Comparison of ENCODE assay signal across 19 cellular contexts in the genomic region with DNA sequence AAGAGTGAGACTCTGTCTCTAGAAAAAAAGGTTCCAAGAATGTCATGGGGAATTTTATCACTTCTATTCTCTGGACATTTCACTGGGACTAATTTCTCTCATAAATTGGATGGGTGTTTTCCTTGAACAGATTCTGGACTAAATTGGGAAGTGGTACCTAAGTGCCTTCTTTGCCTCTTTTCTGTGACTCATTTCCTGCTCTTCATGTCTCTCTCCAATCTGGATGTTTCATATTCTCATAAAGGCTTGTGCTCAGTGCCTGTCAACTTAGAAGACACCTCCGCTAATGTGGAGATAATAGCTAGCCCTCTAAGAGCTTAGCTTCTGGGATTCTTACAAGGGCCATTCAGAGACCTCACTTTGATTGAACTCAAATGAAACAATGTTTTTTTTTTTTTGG. TPM values are rescaled to one million over a fixed set of nuclear protein-coding genes. Genes with fewer than 3 reads are reported as not detected.
"Had no signal": no experiment of that assay in that cellular context is flagged by ENCODE, and none has a peak within 500 bp of the region (broad histone marks: within the 10 kb centered on the region; RNA-seq: fewer than 3 reads in every experiment).

No MANE protein-coding gene starts in this region.

- H3K4me1 Mint-ChIP-seq: activated naive CD8-positive, alpha-beta T cell treated with anti-CD3 and anti-CD28 coated beads, Interleukin-2, amount 50 U/mL, for 24 hours; activated T-helper 17 cell treated with anti-CD3 and anti-CD28 coated beads, Interleukin-2, amount 50 U/mL, for 72 hours had no signal

- H3K36me3 ChIP-seq: colonic mucosa, left lung, right atrium auricular region, tibial nerve, vagina had no signal

- ATAC-seq: activated naive CD8-positive, alpha-beta T cell treated with anti-CD3 and anti-CD28 coated beads, Interleukin-2, amount 50 U/mL, for 24 hours; activated T-helper 17 cell treated with anti-CD3 and anti-CD28 coated beads, Interleukin-2, amount 50 U/mL, for 72 hours; natural killer cell treated with Interleukin-12 subunit alpha and Interleukin-12 subunit beta and Interleukin-15 and Interleukin-18, amount 100 ng/mL, for 72 hours had no signal

- H3K27ac Mint-ChIP-seq: activated naive CD4-positive, alpha-beta T cell treated with anti-CD3 and anti-CD28 coated beads for 36 hours; activated naive CD8-positive, alpha-beta T cell treated with anti-CD3 and anti-CD28 coated beads, Interleukin-2, amount 50 U/mL, for 24 hours; activated T-helper 17 cell treated with anti-CD3 and anti-CD28 coated beads, Interleukin-2, amount 50 U/mL, for 72 hours; natural killer cell treated with Interleukin-12 subunit alpha and Interleukin-12 subunit beta and Interleukin-15 and Interleukin-18, amount 100 ng/mL, for 72 hours; progenitor cell of endocrine pancreas had no signal

- H3K4me3 ChIP-seq: colonic mucosa, left lung, right atrium auricular region, skin epidermis, tibial nerve, vagina had no signal

- DNase-seq: activated CD4-positive, alpha-beta T cell treated with anti-CD3 and anti-CD28 coated beads for 1 hour; activated CD4-positive, alpha-beta T cell treated with anti-CD3 and anti-CD28 coated beads, Interleukin-2, amount 50 U/mL, for 4 hours; activated naive CD4-positive, alpha-beta T cell treated with anti-CD3 and anti-CD28 coated beads for 36 hours; activated naive CD8-positive, alpha-beta T cell treated with anti-CD3 and anti-CD28 coated beads, Interleukin-2, amount 50 U/mL, for 24 hours; aorta; colonic mucosa; left lung; stimulated activated CD4-positive, alpha-beta T cell treated with anti-CD3 and anti-CD28 coated beads, Interleukin-4, amount 100 ng/mL, for 24 hours; stimulated activated naive CD4-positive, alpha-beta T cell treated with Interleukin-2 at 50 U/mL for 16 hours; substantia nigra; T-helper 9 cell had no signal

- H3K27me3 ChIP-seq: colonic mucosa, left lung, right atrium auricular region, tibial nerve, vagina had no signal

- H3K4me3 Mint-ChIP-seq: activated naive CD4-positive, alpha-beta T cell treated with anti-CD3 and anti-CD28 coated beads for 36 hours; activated naive CD8-positive, alpha-beta T cell treated with anti-CD3 and anti-CD28 coated beads, Interleukin-2, amount 50 U/mL, for 24 hours; activated T-helper 17 cell treated with anti-CD3 and anti-CD28 coated beads, Interleukin-2, amount 50 U/mL, for 72 hours; natural killer cell treated with Interleukin-12 subunit alpha and Interleukin-12 subunit beta and Interleukin-15 and Interleukin-18, amount 100 ng/mL, for 72 hours had no signal

- H3K27me3 Mint-ChIP-seq: natural killer cell treated with Interleukin-12 subunit alpha and Interleukin-12 subunit beta and Interleukin-15 and Interleukin-18, amount 100 ng/mL, for 72 hours had no signal

- H3K9me3 Mint-ChIP-seq: activated naive CD4-positive, alpha-beta T cell treated with anti-CD3 and anti-CD28 coated beads for 36 hours; activated naive CD8-positive, alpha-beta T cell treated with anti-CD3 and anti-CD28 coated beads, Interleukin-2, amount 50 U/mL, for 24 hours; activated T-helper 17 cell treated with anti-CD3 and anti-CD28 coated beads, Interleukin-2, amount 50 U/mL, for 72 hours; natural killer cell treated with Interleukin-12 subunit alpha and Interleukin-12 subunit beta and Interleukin-15 and Interleukin-18, amount 100 ng/mL, for 72 hours had no signal

- H3K4me1 ChIP-seq: colonic mucosa, left lung, right atrium auricular region, tibial nerve, vagina had no signal

- FAIRE-seq: endometrium had no signal

- H3K9me3 ChIP-seq: colonic mucosa, left lung, right atrium auricular region, tibial nerve, vagina had no signal

- H3K36me3 Mint-ChIP-seq: natural killer cell treated with Interleukin-12 subunit alpha and Interleukin-12 subunit beta and Interleukin-15 and Interleukin-18, amount 100 ng/mL, for 72 hours had no signal

- H3K27ac ChIP-seq: colonic mucosa, left lung, right atrium auricular region, skin epidermis, tibial nerve, vagina had no signal

RNA-seq across cellular contexts. Expression of a gene that starts 38.0 kb away (rescaled TPM):
- total RNA-seq: activated T-helper 17 cell treated with anti-CD3 and anti-CD28 coated beads, Interleukin-2, amount 50 U/mL, for 72 hours had no signal
